ENCODE assay signal across 8 cellular contexts in the genomic region with DNA sequence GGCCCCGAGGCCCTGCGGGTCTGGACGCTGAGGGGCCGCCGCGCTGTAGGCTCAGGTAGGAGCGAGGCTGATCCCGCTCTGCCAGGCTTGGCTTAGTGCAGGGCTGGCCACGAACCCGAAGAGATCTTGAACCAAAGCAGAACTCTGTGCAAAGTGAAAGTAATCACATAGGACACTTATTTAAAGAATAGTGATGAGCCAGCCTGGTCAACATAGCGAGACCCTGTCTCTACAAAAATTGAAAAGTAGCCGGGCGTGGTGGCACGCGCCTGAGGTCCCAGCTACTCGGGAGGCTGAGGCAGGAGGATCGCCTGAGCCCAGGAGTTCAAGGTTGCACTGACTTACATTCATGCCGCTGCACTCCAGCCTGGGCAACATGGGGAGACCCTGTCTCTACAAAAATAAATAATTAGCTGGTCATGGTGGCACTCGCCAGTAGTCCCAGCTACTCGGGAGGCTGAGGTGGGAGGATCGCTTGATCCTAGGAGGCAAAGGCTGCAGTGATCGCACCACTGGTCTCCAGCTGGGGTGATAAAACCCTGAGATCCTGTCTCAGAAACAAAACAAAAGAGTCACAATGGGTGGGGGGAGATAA. TPM values are rescaled to one million over a fixed set of nuclear protein-coding genes. Genes with fewer than 3 reads are reported as not detected.
DNase-seq lines count a peak whose midpoint lies in the region; ATAC-seq lines count a peak whose summit lies in the region.

No MANE protein-coding gene starts in this region.

- no peaks in the 10 kb centered on the region for H3K27me3 ChIP-seq in neuron (ENCODE audit: insufficient read depth, low read length)

- peaks cover 23 to 39% (median 27%) of the 10 kb centered on the region in 3 donors for H3K4me1 Mint-ChIP-seq in IgD-negative memory B cell
- peaks cover 59% of the 10 kb centered on the region for H3K4me1 Mint-ChIP-seq in dendritic cell treated with granulocyte-macrophage colony-stimulating factor and Interleukin-4, amounts not matched to agents 40 ng/mL and 50 ng/mL, for 4 days (ENCODE audit: low read depth)

- peaks cover 9% of the 10 kb centered on the region for H3K4me1 ChIP-seq in neuron (ENCODE audit: insufficient read depth, low read length)

- no peaks in the 10 kb centered on the region for H3K9me3 Mint-ChIP-seq in IgD-negative memory B cell
- no peaks in the 10 kb centered on the region for H3K9me3 Mint-ChIP-seq in dendritic cell treated with granulocyte-macrophage colony-stimulating factor and Interleukin-4, amounts not matched to agents 40 ng/mL and 50 ng/mL, for 4 days

- no peaks in the 10 kb centered on the region for H3K36me3 Mint-ChIP-seq in IgD-negative memory B cell
- H3K36me3 Mint-ChIP-seq in dendritic cell treated with granulocyte-macrophage colony-stimulating factor and Interleukin-4, amounts not matched to agents 40 ng/mL and 50 ng/mL, for 4 days (ENCODE audit: low read depth) = peaks cover 57% of the 10 kb centered on the region

- ATAC-seq in GM18861 (IDR thresholded peaks at IDR 0.05; ENCODE audit: unreplicated experiment) (peak; percentile 28), HG03108 (IDR thresholded peaks at IDR 0.05; ENCODE audit: unreplicated experiment) (no peak)

- no peaks in the 10 kb centered on the region for H3K9me3 ChIP-seq in neuron (ENCODE audit: low read length)

- intact Hi-C loops in dendritic cell treated with granulocyte-macrophage colony-stimulating factor and Interleukin-4, amounts not matched to agents 40 ng/mL and 50 ng/mL, for 4 days (cut with micrococcal nuclease) = loop anchor here (10.0 kb wide), 1 partner anchor 112 kb away; a partner anchor contains a TSS

- H3K36me3 ChIP-seq in neuron (ENCODE audit: insufficient read depth, low read length) = peaks cover 41% of the 10 kb centered on the region

- peak overlapping the region; percentile 97 to 99 (median 97) for H3K4me3 Mint-ChIP-seq in IgD-negative memory B cell
- peak overlapping the region; percentile 92 for H3K4me3 Mint-ChIP-seq in dendritic cell treated with granulocyte-macrophage colony-stimulating factor and Interleukin-4, amounts not matched to agents 40 ng/mL and 50 ng/mL, for 4 days

- H2AFZ ChIP-seq in neuron (ENCODE audit: low read depth, low read length) = no peak overlapping the region

- no peaks in the 10 kb centered on the region for H3K27me3 Mint-ChIP-seq in IgD-negative memory B cell
- peaks cover 15% of the 10 kb centered on the region for H3K27me3 Mint-ChIP-seq in dendritic cell treated with granulocyte-macrophage colony-stimulating factor and Interleukin-4, amounts not matched to agents 40 ng/mL and 50 ng/mL, for 4 days

- DNase-seq in NCI-H526 treated with DMSO at 0.1 percent for 48 hours (lab: John Stamatoyannopoulos, UW) (no peak), kidney tubule cell (ENCODE audit: low spot score) (no peak)
- no peak for DNase-seq in activated CD4-positive, CD25-positive, alpha-beta regulatory T cell (lab: John Stamatoyannopoulos, UW)

- peak overlapping the region; percentile 75 to 92 (median 88) for H3K27ac Mint-ChIP-seq in IgD-negative memory B cell
- H3K27ac Mint-ChIP-seq in dendritic cell treated with granulocyte-macrophage colony-stimulating factor and Interleukin-4, amounts not matched to agents 40 ng/mL and 50 ng/mL, for 4 days = peak overlapping the region; percentile 94

- H3K4me3 ChIP-seq in neuron (ENCODE audit: low read length) = peak overlapping the region; percentile 58

RNA-seq across cellular contexts. Expression of a gene that starts 0.5 kb away (rescaled TPM):
- 11.8 TPM for polyA plus RNA-seq in IgD-negative memory B cell

RNA-seq across cellular contexts. Expression of a gene that starts 19.2 kb away (rescaled TPM):
- polyA plus RNA-seq in IgD-negative memory B cell = 1.6 TPM

RNA-seq across cellular contexts. Expression of a gene that starts 58.8 kb away (rescaled TPM):
- polyA plus RNA-seq in IgD-negative memory B cell = 66.9 TPM
